1 cellular context compared by ENCODE assay signal in genomic region chr7:668958-669357, GRCh38.
TF ChIP-seq lines count a peak whose summit lies in the region.

No MANE protein-coding gene starts in this region.

TF ChIP-seq in SK-N-SH, 30 proteins besides CTCF, POLR2A, EP300 and RAD21:
- TF ChIP-seq SIN3A (IDR thresholded peaks at IDR 0.05; ENCODE audit: borderline replicate concordance, low read depth, low read length) = no peak
- no peak for TF ChIP-seq RFX5 (IDR thresholded peaks at IDR 0.05; ENCODE audit: low read length)
- TF ChIP-seq PBX3 (IDR thresholded peaks at IDR 0.05) = no peak
- no peak for TF ChIP-seq MXI1 (IDR thresholded peaks at IDR 0.05; ENCODE audit: low read depth, low read length)
- no peak for TF ChIP-seq FOXJ3 (CRISPR knock-in tag; IDR thresholded peaks at IDR 0.05)
- TF ChIP-seq REST (IDR thresholded peaks at IDR 0.05; ENCODE audit: low read depth, low read length) = no peak
- TF ChIP-seq YY1 (IDR thresholded peaks at IDR 0.05; ENCODE audit: low read depth) = no peak
- no peak for TF ChIP-seq RCOR1 (IDR thresholded peaks at IDR 0.05; ENCODE audit: low read length)
- no peak for TF ChIP-seq NRF1 (IDR thresholded peaks at IDR 0.05; ENCODE audit: low read depth, low read length)
- no peak for TF ChIP-seq FOXM1 (IDR thresholded peaks at IDR 0.05; ENCODE audit: low read depth)
- TF ChIP-seq IRF3 (IDR thresholded peaks at IDR 0.05; ENCODE audit: low read depth, low read length) = no peak
- no peak for TF ChIP-seq GATA2 (CRISPR knock-in tag; IDR thresholded peaks at IDR 0.05)
TF ChIP-seq in SK-N-SH: peak in this region for 0.
